Comparison of ENCODE assay signal across 21 cellular contexts in genomic region chr4:121734576-121734975, GRCh38. TPM values are rescaled to one million over a fixed set of nuclear protein-coding genes. Genes with fewer than 3 reads are reported as not detected.
DNase-seq lines count a peak whose midpoint lies in the region; ATAC-seq, FAIRE-seq and TF ChIP-seq lines count a peak whose summit lies in the region.
"Had no signal": no experiment of that assay in that cellular context is flagged by ENCODE, and none has a peak within 500 bp of the region (broad histone marks: within the 10 kb centered on the region; RNA-seq: fewer than 3 reads in every experiment).

No MANE protein-coding gene starts in this region.

- H3K79me1 ChIP-seq in IMR-90 (ENCODE audit: low read depth in 1 of 2, low read length in 2 of 2): no peaks in the 10 kb centered on the region

- no peak for TF ChIP-seq RAD21 in IMR-90 (IDR thresholded peaks at IDR 0.05; ENCODE audit: low read length)

- intact Hi-C loops in IMR-90 (cut with micrococcal nuclease): no loop called here

- H3K56ac ChIP-seq in IMR-90 (ENCODE audit: extremely low read depth, insufficient read depth, low read length): no peak overlapping the region

- in situ Hi-C loops in IMR-90 (cut with MboI; ENCODE audit: low sequenced_read_pairs): loop anchor here (25.0 kb wide), 1 partner anchor 547 kb away; no protein-coding TSS in a partner anchor

- H4K91ac ChIP-seq in IMR-90 (ENCODE audit: insufficient read depth, low read depth, low read length): no peak overlapping the region

- H3K4me1 ChIP-seq in ACC112 (ENCODE audit: control insufficient read depth, insufficient read depth, low read length, unreplicated experiment) (no peaks in the 10 kb centered on the region), IMR-90 (ENCODE audit: control insufficient read depth, insufficient read depth, low read length) (peaks cover 13% of the 10 kb centered on the region)
- H3K4me1 ChIP-seq: A549 had no signal

- peak overlapping the region; percentile 52 for H2AFZ ChIP-seq in ACC112 (ENCODE audit: low read length, unreplicated experiment)
- H2AFZ ChIP-seq in IMR-90 (replicated peaks; ENCODE audit: low read length, poor library complexity): no peak overlapping the region

- H3K9me3 ChIP-seq in IMR-90 (ENCODE audit: control insufficient read depth, insufficient read depth, low read length): no peaks in the 10 kb centered on the region
- H3K9me3 ChIP-seq: A549 had no signal

- no peak overlapping the region for H4K8ac ChIP-seq in IMR-90 (ENCODE audit: low read depth in 2 of 2, low read length in 2 of 2)

- CTCF ChIA-PET in IMR-90 (lab: Yijun Ruan, JAX): interaction anchor here (0.7 to 1.0 kb wide), 2 partner anchors 250 to 364 kb away, joined by 3 read pairs; no protein-coding TSS in a partner anchor

- dilution Hi-C loops in IMR-90 (cut with HindIII; ENCODE audit: low sequenced_read_pairs, unreplicated experiment): no loop called here

- POLR2A ChIA-PET in IMR-90 (lab: Charles Lee; ENCODE audit: unreplicated experiment): no interaction called here

- H4K20me1 ChIP-seq in IMR-90 (ENCODE audit: insufficient read depth, low read length): no peaks in the 10 kb centered on the region

- no peak overlapping the region for H3K4me2 ChIP-seq in IMR-90 (ENCODE audit: low read depth, low read length)
- H3K4me2 ChIP-seq: A549 had no signal

- H3K9ac ChIP-seq in IMR-90 (ENCODE audit: low read depth, low read length): no peak overlapping the region; the same call in 1 of the 2 replicates

- no peak overlapping the region for H3K23ac ChIP-seq in IMR-90 (ENCODE audit: low read depth, low read length)

- H3K9me1 ChIP-seq in IMR-90 (ENCODE audit: insufficient read depth, low read length): no peaks in the 10 kb centered on the region

- no CpG with 5 or more reads among the region's 1 CpG for WGBS in IMR-90 (ENCODE audit: extremely low coverage in 2 of 2, insufficient read length in 1 of 2), 2 experiments

- peak overlapping the region; percentile 74; the same call in 1 of the 2 replicates for H3K18ac ChIP-seq in IMR-90 (ENCODE audit: low read depth, low read length)

- DNase-seq in IMR-90: no peak
- DNase-seq in middle frontal gyrus (ENCODE audit: extremely low spot score, low spot score): peak; percentile 71
- peak; percentile 69 for DNase-seq in superior temporal gyrus (ENCODE audit: extremely low spot score)
- DNase-seq in GM12891 (ENCODE audit: insufficient read length, low spot score): no peak
- DNase-seq: 8988T; C1 segment of cervical spinal cord; Calu3; CD4-positive, alpha-beta memory T cell; COR-L47; DMS53; DMS79 treated with DMSO at 0.1 percent for 48 hours; GF-D8; H7; HCEC 1CT had no signal

- no TSS peak for BruUV-seq in IMR-90 (replicated peaks; lab: Mats Ljungman, UMichigan)

- H3K4ac ChIP-seq in IMR-90 (ENCODE audit: low read depth, low read length): no peak overlapping the region

- H3K4me3 ChIP-seq in ACC112 (ENCODE audit: low read depth, low read length) (no peak overlapping the region), IMR-90 (ENCODE audit: insufficient read depth, low read depth, low read length) (no peak overlapping the region)
- H3K4me3 ChIP-seq: A549 had no signal

- H3K14ac ChIP-seq in IMR-90 (replicated peaks; ENCODE audit: low read depth, low read length): no peak overlapping the region

- H3K27me3 ChIP-seq in ACC112 (ENCODE audit: insufficient read depth, low read length): no peaks in the 10 kb centered on the region
- no peaks in the 10 kb centered on the region for H3K27me3 ChIP-seq in IMR-90 (ENCODE audit: control insufficient read depth, insufficient read depth, low read length)

- H3K36me3 ChIP-seq in ACC112 (ENCODE audit: insufficient read depth, low read length) (no peaks in the 10 kb centered on the region), IMR-90 (ENCODE audit: control insufficient read depth, insufficient read depth, low read length) (no peaks in the 10 kb centered on the region)

- TF ChIP-seq CTCF in IMR-90 (conservative IDR thresholded peaks at IDR 0.05; ENCODE audit: low read depth, low read length): no peak

- no peak overlapping the region for H2AK5ac ChIP-seq in IMR-90 (ENCODE audit: low read depth, low read length)

- no peak for TF ChIP-seq POLR2A in IMR-90 (IDR thresholded peaks at IDR 0.05; ENCODE audit: low read depth, low read length)
- no peak for TF ChIP-seq POLR2A in GM12891 (IDR thresholded peaks at IDR 0.05; ENCODE audit: low read depth, low read length)

- FAIRE-seq in GM12891 (lab: Jason Lieb, UNC): no peak
- FAIRE-seq: A549, GM12892, H1 had no signal

- no peak overlapping the region for H4K5ac ChIP-seq in IMR-90 (ENCODE audit: low read depth, low read length)

- 0 out of 2 replicates have a peak overlapping the region, but pooled peaks have one; percentile 4 for H2BK20ac ChIP-seq in IMR-90 (ENCODE audit: low read depth, low read length)

- no peak overlapping the region for H2BK15ac ChIP-seq in IMR-90 (ENCODE audit: low read depth, low read length)

- H2BK5ac ChIP-seq in IMR-90 (ENCODE audit: low read depth, low read length, poor library complexity, severe bottlenecking): no peak overlapping the region

- H3K27ac ChIP-seq in ACC112 (ENCODE audit: low read depth, low read length) (no peak overlapping the region), IMR-90 (ENCODE audit: insufficient read depth, low read length) (no peak overlapping the region)
- H3K27ac ChIP-seq: A549 had no signal

- ATAC-seq in IMR-90 (ENCODE audit: low read depth) (no peak), GM19023 (IDR thresholded peaks at IDR 0.05; ENCODE audit: unreplicated experiment) (no peak), HG02571 (IDR thresholded peaks at IDR 0.05; ENCODE audit: unreplicated experiment) (no peak)
- ATAC-seq: A549 had no signal

- no peaks in the 10 kb centered on the region for H3K79me2 ChIP-seq in ACC112 (ENCODE audit: control insufficient read depth, insufficient read depth, low read length, unreplicated experiment)

- H2BK120ac ChIP-seq in IMR-90 (ENCODE audit: low read depth, low read length): peak overlapping the region; percentile 48; the same call in 1 of the 2 replicates

- no peak overlapping the region for H2AK9ac ChIP-seq in IMR-90 (replicated peaks; ENCODE audit: low read depth, low read length, poor library complexity)

TF ChIP-seq in IMR-90, 13 proteins besides CTCF, POLR2A, EP300 and RAD21 (continues in another document):
- TF ChIP-seq RCOR1 (IDR thresholded peaks at IDR 0.05; ENCODE audit: insufficient replicate concordance, low read length) (no peak), MAFK (IDR thresholded peaks at IDR 0.05; ENCODE audit: low read depth, low read length) (no peak), MAZ (IDR thresholded peaks at IDR 0.05; ENCODE audit: borderline replicate concordance, low read depth, low read length) (no peak), CEBPB (IDR thresholded peaks at IDR 0.05; ENCODE audit: low read depth, low read length) (no peak), ELK1 (IDR thresholded peaks at IDR 0.05; ENCODE audit: borderline replicate concordance, low read depth, low read length) (no peak), SMC3 (IDR thresholded peaks at IDR 0.05; ENCODE audit: low read depth, low read length) (no peak), MXI1 (IDR thresholded peaks at IDR 0.05; ENCODE audit: borderline replicate concordance, low read depth, low read length) (no peak)

TF ChIP-seq in GM12891, 5 proteins besides CTCF, POLR2A, EP300 and RAD21:
- no peak for TF ChIP-seq TAF1 (IDR thresholded peaks at IDR 0.05; ENCODE audit: low read depth, low read length)
- TF ChIP-seq POLR2AphosphoS5 (IDR thresholded peaks at IDR 0.05; ENCODE audit: low read depth, low read length): no peak
- no peak for TF ChIP-seq PAX5 (IDR thresholded peaks at IDR 0.05; ENCODE audit: insufficient read depth, low read length, severe bottlenecking)
- TF ChIP-seq SPI1 (IDR thresholded peaks at IDR 0.05; ENCODE audit: low read depth, low read length): no peak
- no peak for TF ChIP-seq POU2F2 (IDR thresholded peaks at IDR 0.05; ENCODE audit: low read depth, low read length)

RNA-seq across cellular contexts. Expression of gene SMIM43, which starts 30.4 kb away (rescaled TPM):
- 1.4 TPM in 2 replicates for total RNA-seq in IMR-90 (2012; rRNA removed)
- polyA plus RNA-seq in IMR-90 (2012; rRNA removed): 2.0 and 2.8 TPM in 2 replicates
- polyA plus RNA-seq in IMR-90 (2012; cell fraction: cytosol; rRNA removed): 0.68 and 0.71 TPM in 2 replicates
- polyA plus RNA-seq in IMR-90 (2012; cell fraction: nucleus; rRNA removed; ENCODE audit: low replicate concordance): 1.1 and 4.1 TPM in 2 replicates
- polyA plus RNA-seq in GM12891 (2012; ENCODE audit: low read depth, missing spikeins): not detected
- total RNA-seq: Calu3; CD4-positive, alpha-beta memory T cell; G401; H7 had no signal
- polyA plus RNA-seq: CD4-positive, alpha-beta memory T cell had no signal

RNA-seq across cellular contexts. Expression of gene ANXA5, which starts 37.8 kb away (rescaled TPM):
- 780 and 1,163 TPM in 2 replicates for total RNA-seq in IMR-90 (2012; rRNA removed)
- 1,191 and 1,448 TPM in 2 replicates for polyA plus RNA-seq in IMR-90 (2012; rRNA removed)
- polyA plus RNA-seq in IMR-90 (2012; cell fraction: cytosol; rRNA removed): 601 and 625 TPM in 2 replicates
- 243 and 845 TPM in 2 replicates for polyA plus RNA-seq in IMR-90 (2012; cell fraction: nucleus; rRNA removed; ENCODE audit: low replicate concordance)
- polyA plus RNA-seq in GM12891 (2012; ENCODE audit: low read depth, missing spikeins): 46.3 TPM

Comparison
In these comparisons a context has a peak if more than half of its experiments do, and no peak if none do; other contexts are left out.
1. DNase-seq: peak in middle frontal gyrus (single experiment) and superior temporal gyrus (single experiment); none in IMR-90 (single experiment) and GM12891 (single experiment).